12 cellular contexts compared by ENCODE assay signal in the genomic region with DNA sequence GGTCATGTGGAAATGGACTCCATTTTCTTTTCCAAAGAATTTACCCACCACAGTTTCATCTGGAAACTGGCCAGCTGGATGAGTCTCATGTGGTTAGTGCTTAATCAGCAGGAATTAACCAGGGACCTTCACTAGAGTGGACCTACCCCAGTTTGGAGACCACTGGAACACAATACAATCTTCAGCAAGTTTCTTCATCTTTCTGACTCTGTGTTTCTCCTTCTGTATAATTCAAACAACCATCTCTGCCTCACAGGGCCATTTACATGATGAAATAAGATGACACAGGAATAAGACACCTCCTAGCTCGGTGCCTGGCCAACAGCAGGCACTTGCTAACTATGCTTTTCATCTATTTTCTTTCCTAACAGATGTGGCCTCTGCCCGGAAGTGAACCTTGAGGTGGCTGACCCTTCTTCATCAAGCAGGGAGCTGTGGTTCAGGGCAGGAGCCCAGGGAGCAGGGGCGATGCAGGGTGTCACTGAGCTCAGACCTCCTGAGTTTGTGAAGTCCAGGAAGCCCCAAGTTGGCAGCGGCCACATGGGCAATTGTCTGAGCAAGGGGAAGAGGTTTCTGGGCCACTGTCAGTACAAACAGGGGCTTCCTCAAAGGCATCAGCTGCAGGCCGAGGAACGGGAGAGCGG.
DNase-seq lines count a peak whose midpoint lies in the region; ATAC-seq and TF ChIP-seq lines count a peak whose summit lies in the region.
"Had no signal": no experiment of that assay in that cellular context is flagged by ENCODE, and none has a peak within 500 bp of the region (broad histone marks: within the 10 kb centered on the region; RNA-seq: fewer than 3 reads in every experiment).

No MANE protein-coding gene starts in this region.

- H3K27ac ChIP-seq in SK-N-SH (ENCODE audit: low read depth in 2 of 2, low read length in 1 of 2) (peak overlapping the region in 1 of 2 experiments; percentile 100; a peak in 2 of 4 replicates), spleen (no peak overlapping the region)
- H3K27ac ChIP-seq: 22Rv1 had no signal

- 29% methylated on average over 7 of the region's 7 CpGs for WGBS in SK-N-SH (ENCODE audit: low lambda C conversion rate)
- WGBS in spleen, 5 donors, result 74 to 81% (median 78%) methylated on average over 7 of the region's 7 CpGs

- H3K27me3 ChIP-seq in SK-N-SH (ENCODE audit: insufficient read depth), result no peaks in the 10 kb centered on the region
- no peaks in the 10 kb centered on the region for H3K27me3 ChIP-seq in spleen (replicated peaks in 1 of 7)

- no peak overlapping the region for H3K4me3 ChIP-seq in SK-N-SH (ENCODE audit: low read depth in 2 of 2, low read length in 1 of 2)
- no peak overlapping the region for H3K4me3 ChIP-seq in fibroblast of mammary gland (ENCODE audit: control insufficient read depth, low read depth, low read length)
- H3K4me3 ChIP-seq in spleen, result no peak overlapping the region

- no peak for TF ChIP-seq POLR2A in spleen (IDR thresholded peaks at IDR 0.05)

- peaks cover 22% of the 10 kb centered on the region for H3F3A ChIP-seq in SK-N-SH (replicated peaks; ENCODE audit: insufficient read depth)

- H3K9me3 Mint-ChIP-seq in activated CD4-positive, alpha-beta T cell treated with anti-CD3 and anti-CD28 coated beads for 36 hours (ENCODE audit: low read depth), result no peaks in the 10 kb centered on the region
- H3K9me3 Mint-ChIP-seq: activated CD4-positive, alpha-beta T cell treated with anti-CD3 and anti-CD28 coated beads, Interleukin-2, amount 10 ng/mL, durations not matched to agents 24 days and 14 days had no signal

- DNase-seq in activated CD4-positive, alpha-beta T cell treated with anti-CD3 and anti-CD28 coated beads for 36 hours, result no peak
- DNase-seq in activated CD4-positive, alpha-beta T cell treated with anti-CD3 and anti-CD28 coated beads, Interleukin-2, amount 50 U/mL, for 1 hour, result no peak
- DNase-seq in SK-N-SH, result no peak
- peak; percentile 78 for DNase-seq in fibroblast of mammary gland (ENCODE audit: low read depth)
- DNase-seq in smooth muscle cell of the brain vasculature (ENCODE audit: low read depth, low spot score), result peak; percentile 39
- no peak for DNase-seq in spleen
- no peak for DNase-seq in iPS-NIHi7 (ENCODE audit: extremely low spot score)
- DNase-seq in T-helper 2 cell, result no peak
- DNase-seq: activated CD4-positive, alpha-beta T cell treated with anti-CD3 and anti-CD28 coated beads, Interleukin-2, amount 10 ng/mL, durations not matched to agents 24 days and 14 days; kidney; SIG-M5 had no signal

- peak overlapping the region; percentile 24 for H3K27ac Mint-ChIP-seq in activated CD4-positive, alpha-beta T cell treated with anti-CD3 and anti-CD28 coated beads for 36 hours

- intact Hi-C loops in activated CD4-positive, alpha-beta T cell treated with anti-CD3 and anti-CD28 coated beads for 36 hours (cut with DNase I, micrococcal nuclease), result no loop called here
- intact Hi-C loops in spleen (cut with DNase I; ENCODE audit: low total_unique reads), result no loop called here

- peak overlapping the region; percentile 75; the same call in 1 of the 2 replicates for H3K9ac ChIP-seq in SK-N-SH

- CTCF ChIA-PET in activated CD4-positive, alpha-beta T cell treated with anti-CD3 and anti-CD28 coated beads for 36 hours (lab: Charles Lee), result interaction anchor here (0.6 to 1.6 kb wide), 6 partner anchors 9 to 332 kb away, joined by 3 to 4 read pairs (median 3); no protein-coding TSS in a partner anchor
- CTCF ChIA-PET in SK-N-SH (lab: Yijun Ruan, JAX), result interaction anchor here (1.1 kb wide), 1 partner anchor 39 kb away, joined by 3 read pairs; no protein-coding TSS in a partner anchor

- peak overlapping the region; percentile 82 for H2AFZ ChIP-seq in SK-N-SH (ENCODE audit: low read depth)

- no peak overlapping the region for H3K4me3 Mint-ChIP-seq in activated CD4-positive, alpha-beta T cell treated with anti-CD3 and anti-CD28 coated beads for 36 hours
- H3K4me3 Mint-ChIP-seq: activated CD4-positive, alpha-beta T cell treated with anti-CD3 and anti-CD28 coated beads, Interleukin-2, amount 10 ng/mL, durations not matched to agents 24 days and 14 days had no signal

- H3K9me3 ChIP-seq in SK-N-SH, result no peaks in the 10 kb centered on the region
- H3K9me3 ChIP-seq in spleen, result no peaks in the 10 kb centered on the region

- H3K4me2 ChIP-seq in SK-N-SH, result peak overlapping the region; percentile 87

- peaks cover 2% of the 10 kb centered on the region for H3K27me3 Mint-ChIP-seq in activated CD4-positive, alpha-beta T cell treated with anti-CD3 and anti-CD28 coated beads for 36 hours

- TF ChIP-seq CTCF in SK-N-SH (IDR thresholded peaks at IDR 0.05), result no peak
- TF ChIP-seq CTCF in fibroblast of mammary gland (conservative IDR thresholded peaks at IDR 0.05; ENCODE audit: control insufficient read depth, insufficient read depth, low read depth, low read length), result no peak
- TF ChIP-seq CTCF in spleen (IDR thresholded peaks at IDR 0.05 in 8 of 11, conservative IDR thresholded peaks at IDR 0.05 in 3 of 11), result no peak

- peaks cover 17% of the 10 kb centered on the region for H3K4me1 Mint-ChIP-seq in activated CD4-positive, alpha-beta T cell treated with anti-CD3 and anti-CD28 coated beads for 36 hours

- peaks cover 0 to 14% of the 10 kb centered on the region in 2 experiments; a peak in 2 of 4 replicates for H3K4me1 ChIP-seq in SK-N-SH (ENCODE audit: control insufficient read depth in 1 of 2, insufficient read depth in 2 of 2, low read depth in 1 of 2, low read length in 1 of 2)
- H3K4me1 ChIP-seq in spleen, result no peaks in the 10 kb centered on the region

- TF ChIP-seq EP300 in SK-N-SH (IDR thresholded peaks at IDR 0.05; ENCODE audit: borderline replicate concordance in 1 of 2, low read depth in 1 of 2, low read length in 1 of 2), result no peak

- no peak for TF ChIP-seq RAD21 in SK-N-SH (IDR thresholded peaks at IDR 0.05; ENCODE audit: low read length)

- peaks cover 3% of the 10 kb centered on the region; the same call in 1 of the 2 replicates for H4K20me1 ChIP-seq in SK-N-SH (ENCODE audit: insufficient read depth)

- POLR2A ChIA-PET in activated CD4-positive, alpha-beta T cell treated with anti-CD3 and anti-CD28 coated beads for 36 hours (lab: Charles Lee), result no interaction called here
- POLR2A ChIA-PET in SK-N-SH (lab: Yijun Ruan, JAX), result no interaction called here

- H3K9me2 ChIP-seq in SK-N-SH, result no peaks in the 10 kb centered on the region

- H3K36me3 ChIP-seq in SK-N-SH (replicated peaks in 1 of 2; ENCODE audit: control insufficient read depth in 1 of 2, insufficient read depth in 2 of 2, low read length in 1 of 2) (no peaks in the 10 kb centered on the region), spleen (no peaks in the 10 kb centered on the region)

- ATAC-seq in activated CD4-positive, alpha-beta T cell treated with anti-CD3 and anti-CD28 coated beads for 36 hours, result no peak

- no peaks in the 10 kb centered on the region for H3K79me2 ChIP-seq in SK-N-SH (ENCODE audit: insufficient read depth)

- no peaks in the 10 kb centered on the region for H3K36me3 Mint-ChIP-seq in activated CD4-positive, alpha-beta T cell treated with anti-CD3 and anti-CD28 coated beads for 36 hours (ENCODE audit: low read depth)

TF ChIP-seq in SK-N-SH, 30 proteins besides CTCF, POLR2A, EP300 and RAD21:
- TF ChIP-seq REST (IDR thresholded peaks at IDR 0.05; ENCODE audit: low read depth, low read length), result no peak
- TF ChIP-seq MEF2A (IDR thresholded peaks at IDR 0.05; ENCODE audit: borderline replicate concordance, low read depth), result no peak
- peak; percentile 62 for TF ChIP-seq NFIC (IDR thresholded peaks at IDR 0.05; ENCODE audit: borderline replicate concordance)
- TF ChIP-seq FOSL2 (IDR thresholded peaks at IDR 0.05; ENCODE audit: borderline replicate concordance, low read depth), result no peak
- TF ChIP-seq SMC3 (IDR thresholded peaks at IDR 0.05; ENCODE audit: low read depth, low read length), result no peak

Comparison
In these comparisons a context has a peak if more than half of its experiments do, and no peak if none do; other contexts are left out.
1. DNase-seq: peak in fibroblast of mammary gland (single experiment) and smooth muscle cell of the brain vasculature (single experiment); none in activated CD4-positive, alpha-beta T cell treated with anti-CD3 and anti-CD28 coated beads for 36 hours (single experiment), activated CD4-positive, alpha-beta T cell treated with anti-CD3 and anti-CD28 coated beads, Interleukin-2, amount 50 U/mL, for 1 hour (single experiment), SK-N-SH (single experiment), spleen (single experiment), iPS-NIHi7 (single experiment) and T-helper 2 cell (0 of 5).